Comparison of ENCODE assay signal across 1 cellular context in the genomic region with DNA sequence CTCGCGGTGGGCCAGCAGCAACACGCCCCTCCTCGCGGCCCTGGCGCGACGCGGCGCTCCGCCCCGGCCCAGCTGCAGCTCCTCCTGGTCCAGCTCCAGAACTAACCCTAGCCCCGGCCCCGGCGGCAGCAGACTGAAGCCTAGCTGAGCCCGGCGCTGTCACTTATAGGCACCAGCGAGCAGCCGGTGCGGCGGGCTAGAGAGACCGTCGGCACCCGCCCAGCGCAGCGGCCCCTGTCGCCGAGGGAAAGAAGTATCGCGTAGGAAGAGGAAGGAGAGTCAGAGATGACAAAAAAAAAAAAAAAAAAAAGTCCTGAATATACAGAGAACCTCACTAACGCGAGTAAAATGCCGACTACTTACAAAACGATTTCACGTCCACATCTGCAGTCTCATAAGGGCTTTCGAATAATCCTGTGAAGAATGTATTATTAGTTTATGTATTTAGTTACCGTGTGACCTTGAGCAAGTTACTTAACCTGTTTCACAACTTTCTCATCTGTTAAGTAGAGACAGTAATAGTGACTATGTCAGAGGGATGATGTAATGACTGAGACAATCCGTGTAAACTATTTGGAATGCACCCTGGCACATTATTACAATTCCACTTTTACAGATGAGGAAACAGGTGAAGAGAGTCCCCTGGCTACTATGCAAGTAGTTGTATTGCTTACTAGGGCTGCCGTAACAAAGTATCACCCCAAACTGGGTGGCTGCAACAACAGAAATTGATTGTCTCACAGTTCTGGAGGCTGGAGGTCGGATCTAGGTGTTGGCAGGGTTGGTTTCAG.
A peak's percentile ranks its signal among the peaks of the same experiment; 100 is the strongest.
TF ChIP-seq lines count a peak whose summit lies in the region.

A gene (minus strand): TSS at position 135 of the 791 bp plus-strand sequence. CDS start 791 bp downstream, outside the sequence.

TF ChIP-seq in HEK293, 187 proteins besides CTCF, POLR2A, EP300 and RAD21 (continued from another document and continues in another):
- TF ChIP-seq, protein P1, sequence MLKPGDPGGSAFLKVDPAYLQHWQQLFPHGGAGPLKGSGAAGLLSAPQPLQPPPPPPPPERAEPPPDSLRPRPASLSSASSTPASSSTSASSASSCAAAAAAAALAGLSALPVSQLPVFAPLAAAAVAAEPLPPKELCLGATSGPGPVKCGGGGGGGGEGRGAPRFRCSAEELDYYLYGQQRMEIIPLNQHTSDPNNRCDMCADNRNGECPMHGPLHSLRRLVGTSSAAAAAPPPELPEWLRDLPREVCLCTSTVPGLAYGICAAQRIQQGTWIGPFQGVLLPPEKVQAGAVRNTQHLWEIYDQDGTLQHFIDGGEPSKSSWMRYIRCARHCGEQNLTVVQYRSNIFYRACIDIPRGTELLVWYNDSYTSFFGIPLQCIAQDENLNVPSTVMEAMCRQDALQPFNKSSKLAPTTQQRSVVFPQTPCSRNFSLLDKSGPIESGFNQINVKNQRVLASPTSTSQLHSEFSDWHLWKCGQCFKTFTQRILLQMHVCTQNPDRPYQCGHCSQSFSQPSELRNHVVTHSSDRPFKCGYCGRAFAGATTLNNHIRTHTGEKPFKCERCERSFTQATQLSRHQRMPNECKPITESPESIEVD (tag by site-specific recombination; IDR thresholded peaks at IDR 0.05): no peak
- TF ChIP-seq HOXC10 (CRISPR knock-in tag; IDR thresholded peaks at IDR 0.05) (no peak), SCRT1 (tag by site-specific recombination; IDR thresholded peaks at IDR 0.05; ENCODE audit: borderline replicate concordance) (no peak), ZNF426 (tag by site-specific recombination; IDR thresholded peaks at IDR 0.05) (no peak), ZNF433 (tag by site-specific recombination; IDR thresholded peaks at IDR 0.05; ENCODE audit: low read depth) (no peak), ZFHX2 (tag by site-specific recombination; conservative IDR thresholded peaks at IDR 0.05) (peak; percentile 89), ZNF791 (tag by site-specific recombination; IDR thresholded peaks at IDR 0.05) (no peak), PRDM1 (tag by site-specific recombination; IDR thresholded peaks at IDR 0.05) (peak; percentile 92), SALL2 (tag by site-specific recombination; IDR thresholded peaks at IDR 0.05; ENCODE audit: borderline replicate concordance) (peak; percentile 37; the same call in 1 of the 2 replicates), ZNF404 (tag by site-specific recombination; IDR thresholded peaks at IDR 0.05) (no peak), KLF10 (tag by site-specific recombination; IDR thresholded peaks at IDR 0.05) (peak; percentile 51; the same call in 1 of the 2 replicates), ZEB2 (tag by site-specific recombination; IDR thresholded peaks at IDR 0.05) (peak; percentile 94), ZNF707 (tag by site-specific recombination; IDR thresholded peaks at IDR 0.05) (no peak), ZNF155 (tag by site-specific recombination; IDR thresholded peaks at IDR 0.05) (no peak), ZNF114 (tag by site-specific recombination; IDR thresholded peaks at IDR 0.05) (no peak), ZNF266 (tag by site-specific recombination; IDR thresholded peaks at IDR 0.05; ENCODE audit: low read depth) (no peak), ZNF555 (tag by site-specific recombination; conservative IDR thresholded peaks at IDR 0.05) (no peak), GFI1B (tag by site-specific recombination; IDR thresholded peaks at IDR 0.05) (peak; percentile 39; the same call in 1 of the 2 replicates), ZNF544 (tag by site-specific recombination; IDR thresholded peaks at IDR 0.05) (no peak), ZFP3 (tag by site-specific recombination; IDR thresholded peaks at IDR 0.05; ENCODE audit: low read depth) (no peak), ZNF394 (tag by site-specific recombination; IDR thresholded peaks at IDR 0.05; ENCODE audit: borderline replicate concordance) (peak; percentile 79), ZNF664 (tag by site-specific recombination; IDR thresholded peaks at IDR 0.05) (peak; percentile 44), ZNF610 (tag by site-specific recombination; IDR thresholded peaks at IDR 0.05; ENCODE audit: borderline replicate concordance) (peak; percentile 42; the same call in 1 of the 2 replicates), ZNF596 (tag by site-specific recombination; IDR thresholded peaks at IDR 0.05) (0 out of 2 replicates have a peak, but pooled peaks have one; percentile 47), ZNF624 (tag by site-specific recombination; IDR thresholded peaks at IDR 0.05) (no peak), ZXDB (tag by site-specific recombination; IDR thresholded peaks at IDR 0.05) (peak; percentile 88), ZNF747 (tag by site-specific recombination; IDR thresholded peaks at IDR 0.05) (no peak), ZNF354C (tag by site-specific recombination; IDR thresholded peaks at IDR 0.05; ENCODE audit: borderline replicate concordance, low read depth) (no peak), ZNF366 (tag by site-specific recombination; conservative IDR thresholded peaks at IDR 0.05) (peak; percentile 76), ZBTB20 (tag by site-specific recombination; IDR thresholded peaks at IDR 0.05) (peak; percentile 41; the same call in 1 of the 2 replicates), ZNF132 (tag by site-specific recombination; IDR thresholded peaks at IDR 0.05; ENCODE audit: borderline replicate concordance) (no peak), KLF8 (tag by site-specific recombination; IDR thresholded peaks at IDR 0.05) (peak; percentile 97)
- TF ChIP-seq, protein P2, sequence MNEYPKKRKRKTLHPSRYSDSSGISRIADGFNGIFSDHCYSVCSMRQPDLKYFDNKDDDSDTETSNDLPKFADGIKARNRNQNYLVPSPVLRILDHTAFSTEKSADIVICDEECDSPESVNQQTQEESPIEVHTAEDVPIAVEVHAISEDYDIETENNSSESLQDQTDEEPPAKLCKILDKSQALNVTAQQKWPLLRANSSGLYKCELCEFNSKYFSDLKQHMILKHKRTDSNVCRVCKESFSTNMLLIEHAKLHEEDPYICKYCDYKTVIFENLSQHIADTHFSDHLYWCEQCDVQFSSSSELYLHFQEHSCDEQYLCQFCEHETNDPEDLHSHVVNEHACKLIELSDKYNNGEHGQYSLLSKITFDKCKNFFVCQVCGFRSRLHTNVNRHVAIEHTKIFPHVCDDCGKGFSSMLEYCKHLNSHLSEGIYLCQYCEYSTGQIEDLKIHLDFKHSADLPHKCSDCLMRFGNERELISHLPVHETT (tag by site-specific recombination; IDR thresholded peaks at IDR 0.05): peak; percentile 97
- TF ChIP-seq, protein P3, sequence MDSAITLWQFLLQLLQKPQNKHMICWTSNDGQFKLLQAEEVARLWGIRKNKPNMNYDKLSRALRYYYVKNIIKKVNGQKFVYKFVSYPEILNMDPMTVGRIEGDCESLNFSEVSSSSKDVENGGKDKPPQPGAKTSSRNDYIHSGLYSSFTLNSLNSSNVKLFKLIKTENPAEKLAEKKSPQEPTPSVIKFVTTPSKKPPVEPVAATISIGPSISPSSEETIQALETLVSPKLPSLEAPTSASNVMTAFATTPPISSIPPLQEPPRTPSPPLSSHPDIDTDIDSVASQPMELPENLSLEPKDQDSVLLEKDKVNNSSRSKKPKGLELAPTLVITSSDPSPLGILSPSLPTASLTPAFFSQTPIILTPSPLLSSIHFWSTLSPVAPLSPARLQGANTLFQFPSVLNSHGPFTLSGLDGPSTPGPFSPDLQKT (IDR thresholded peaks at IDR 0.05; ENCODE audit: borderline replicate concordance, low read depth, low read length): no peak
- TF ChIP-seq, protein P4, sequence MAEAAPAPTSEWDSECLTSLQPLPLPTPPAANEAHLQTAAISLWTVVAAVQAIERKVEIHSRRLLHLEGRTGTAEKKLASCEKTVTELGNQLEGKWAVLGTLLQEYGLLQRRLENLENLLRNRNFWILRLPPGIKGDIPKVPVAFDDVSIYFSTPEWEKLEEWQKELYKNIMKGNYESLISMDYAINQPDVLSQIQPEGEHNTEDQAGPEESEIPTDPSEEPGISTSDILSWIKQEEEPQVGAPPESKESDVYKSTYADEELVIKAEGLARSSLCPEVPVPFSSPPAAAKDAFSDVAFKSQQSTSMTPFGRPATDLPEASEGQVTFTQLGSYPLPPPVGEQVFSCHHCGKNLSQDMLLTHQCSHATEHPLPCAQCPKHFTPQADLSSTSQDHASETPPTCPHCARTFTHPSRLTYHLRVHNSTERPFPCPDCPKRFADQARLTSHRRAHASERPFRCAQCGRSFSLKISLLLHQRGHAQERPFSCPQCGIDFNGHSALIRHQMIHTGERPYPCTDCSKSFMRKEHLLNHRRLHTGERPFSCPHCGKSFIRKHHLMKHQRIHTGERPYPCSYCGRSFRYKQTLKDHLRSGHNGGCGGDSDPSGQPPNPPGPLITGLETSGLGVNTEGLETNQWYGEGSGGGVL (tag by site-specific recombination; IDR thresholded peaks at IDR 0.05): 0 out of 2 replicates have a peak, but pooled peaks have one; percentile 10
- TF ChIP-seq, protein P5, sequence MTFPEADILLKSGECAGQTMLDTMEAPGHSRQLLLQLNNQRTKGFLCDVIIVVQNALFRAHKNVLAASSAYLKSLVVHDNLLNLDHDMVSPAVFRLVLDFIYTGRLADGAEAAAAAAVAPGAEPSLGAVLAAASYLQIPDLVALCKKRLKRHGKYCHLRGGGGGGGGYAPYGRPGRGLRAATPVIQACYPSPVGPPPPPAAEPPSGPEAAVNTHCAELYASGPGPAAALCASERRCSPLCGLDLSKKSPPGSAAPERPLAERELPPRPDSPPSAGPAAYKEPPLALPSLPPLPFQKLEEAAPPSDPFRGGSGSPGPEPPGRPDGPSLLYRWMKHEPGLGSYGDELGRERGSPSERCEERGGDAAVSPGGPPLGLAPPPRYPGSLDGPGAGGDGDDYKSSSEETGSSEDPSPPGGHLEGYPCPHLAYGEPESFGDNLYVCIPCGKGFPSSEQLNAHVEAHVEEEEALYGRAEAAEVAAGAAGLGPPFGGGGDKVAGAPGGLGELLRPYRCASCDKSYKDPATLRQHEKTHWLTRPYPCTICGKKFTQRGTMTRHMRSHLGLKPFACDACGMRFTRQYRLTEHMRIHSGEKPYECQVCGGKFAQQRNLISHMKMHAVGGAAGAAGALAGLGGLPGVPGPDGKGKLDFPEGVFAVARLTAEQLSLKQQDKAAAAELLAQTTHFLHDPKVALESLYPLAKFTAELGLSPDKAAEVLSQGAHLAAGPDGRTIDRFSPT (tag by site-specific recombination; IDR thresholded peaks at IDR 0.05): no peak
- TF ChIP-seq, protein P6, sequence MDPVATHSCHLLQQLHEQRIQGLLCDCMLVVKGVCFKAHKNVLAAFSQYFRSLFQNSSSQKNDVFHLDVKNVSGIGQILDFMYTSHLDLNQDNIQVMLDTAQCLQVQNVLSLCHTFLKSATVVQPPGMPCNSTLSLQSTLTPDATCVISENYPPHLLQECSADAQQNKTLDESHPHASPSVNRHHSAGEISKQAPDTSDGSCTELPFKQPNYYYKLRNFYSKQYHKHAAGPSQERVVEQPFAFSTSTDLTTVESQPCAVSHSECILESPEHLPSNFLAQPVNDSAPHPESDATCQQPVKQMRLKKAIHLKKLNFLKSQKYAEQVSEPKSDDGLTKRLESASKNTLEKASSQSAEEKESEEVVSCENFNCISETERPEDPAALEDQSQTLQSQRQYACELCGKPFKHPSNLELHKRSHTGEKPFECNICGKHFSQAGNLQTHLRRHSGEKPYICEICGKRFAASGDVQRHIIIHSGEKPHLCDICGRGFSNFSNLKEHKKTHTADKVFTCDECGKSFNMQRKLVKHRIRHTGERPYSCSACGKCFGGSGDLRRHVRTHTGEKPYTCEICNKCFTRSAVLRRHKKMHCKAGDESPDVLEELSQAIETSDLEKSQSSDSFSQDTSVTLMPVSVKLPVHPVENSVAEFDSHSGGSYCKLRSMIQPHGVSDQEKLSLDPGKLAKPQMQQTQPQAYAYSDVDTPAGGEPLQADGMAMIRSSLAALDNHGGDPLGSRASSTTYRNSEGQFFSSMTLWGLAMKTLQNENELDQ (tag by site-specific recombination; IDR thresholded peaks at IDR 0.05; ENCODE audit: low read depth): no peak
- TF ChIP-seq, protein P7, sequence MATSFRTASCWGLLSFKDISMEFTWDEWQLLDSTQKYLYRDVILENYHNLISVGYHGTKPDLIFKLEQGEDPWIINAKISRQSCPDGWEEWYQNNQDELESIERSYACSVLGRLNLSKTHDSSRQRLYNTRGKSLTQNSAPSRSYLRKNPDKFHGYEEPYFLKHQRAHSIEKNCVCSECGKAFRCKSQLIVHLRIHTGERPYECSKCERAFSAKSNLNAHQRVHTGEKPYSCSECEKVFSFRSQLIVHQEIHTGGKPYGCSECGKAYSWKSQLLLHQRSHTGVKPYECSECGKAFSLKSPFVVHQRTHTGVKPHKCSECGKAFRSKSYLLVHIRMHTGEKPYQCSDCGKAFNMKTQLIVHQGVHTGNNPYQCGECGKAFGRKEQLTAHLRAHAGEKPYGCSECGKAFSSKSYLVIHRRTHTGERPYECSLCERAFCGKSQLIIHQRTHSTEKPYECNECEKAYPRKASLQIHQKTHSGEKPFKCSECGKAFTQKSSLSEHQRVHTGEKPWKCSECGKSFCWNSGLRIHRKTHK (tag by site-specific recombination; IDR thresholded peaks at IDR 0.05): no peak
- TF ChIP-seq, protein P8, sequence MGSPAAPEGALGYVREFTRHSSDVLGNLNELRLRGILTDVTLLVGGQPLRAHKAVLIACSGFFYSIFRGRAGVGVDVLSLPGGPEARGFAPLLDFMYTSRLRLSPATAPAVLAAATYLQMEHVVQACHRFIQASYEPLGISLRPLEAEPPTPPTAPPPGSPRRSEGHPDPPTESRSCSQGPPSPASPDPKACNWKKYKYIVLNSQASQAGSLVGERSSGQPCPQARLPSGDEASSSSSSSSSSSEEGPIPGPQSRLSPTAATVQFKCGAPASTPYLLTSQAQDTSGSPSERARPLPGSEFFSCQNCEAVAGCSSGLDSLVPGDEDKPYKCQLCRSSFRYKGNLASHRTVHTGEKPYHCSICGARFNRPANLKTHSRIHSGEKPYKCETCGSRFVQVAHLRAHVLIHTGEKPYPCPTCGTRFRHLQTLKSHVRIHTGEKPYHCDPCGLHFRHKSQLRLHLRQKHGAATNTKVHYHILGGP (tag by site-specific recombination; IDR thresholded peaks at IDR 0.05): peak; percentile 62; the same call in 1 of the 2 replicates
- TF ChIP-seq, protein P9, sequence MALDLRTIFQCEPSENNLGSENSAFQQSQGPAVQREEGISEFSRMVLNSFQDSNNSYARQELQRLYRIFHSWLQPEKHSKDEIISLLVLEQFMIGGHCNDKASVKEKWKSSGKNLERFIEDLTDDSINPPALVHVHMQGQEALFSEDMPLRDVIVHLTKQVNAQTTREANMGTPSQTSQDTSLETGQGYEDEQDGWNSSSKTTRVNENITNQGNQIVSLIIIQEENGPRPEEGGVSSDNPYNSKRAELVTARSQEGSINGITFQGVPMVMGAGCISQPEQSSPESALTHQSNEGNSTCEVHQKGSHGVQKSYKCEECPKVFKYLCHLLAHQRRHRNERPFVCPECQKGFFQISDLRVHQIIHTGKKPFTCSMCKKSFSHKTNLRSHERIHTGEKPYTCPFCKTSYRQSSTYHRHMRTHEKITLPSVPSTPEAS (tag by site-specific recombination; IDR thresholded peaks at IDR 0.05): no peak; the same call in 1 of the 2 replicates
- TF ChIP-seq, protein P10, sequence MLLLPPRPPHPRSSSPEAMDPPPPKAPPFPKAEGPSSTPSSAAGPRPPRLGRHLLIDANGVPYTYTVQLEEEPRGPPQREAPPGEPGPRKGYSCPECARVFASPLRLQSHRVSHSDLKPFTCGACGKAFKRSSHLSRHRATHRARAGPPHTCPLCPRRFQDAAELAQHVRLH (tag by site-specific recombination; IDR thresholded peaks at IDR 0.05): peak; percentile 66; the same call in 1 of the 2 replicates
- TF ChIP-seq, protein P11, sequence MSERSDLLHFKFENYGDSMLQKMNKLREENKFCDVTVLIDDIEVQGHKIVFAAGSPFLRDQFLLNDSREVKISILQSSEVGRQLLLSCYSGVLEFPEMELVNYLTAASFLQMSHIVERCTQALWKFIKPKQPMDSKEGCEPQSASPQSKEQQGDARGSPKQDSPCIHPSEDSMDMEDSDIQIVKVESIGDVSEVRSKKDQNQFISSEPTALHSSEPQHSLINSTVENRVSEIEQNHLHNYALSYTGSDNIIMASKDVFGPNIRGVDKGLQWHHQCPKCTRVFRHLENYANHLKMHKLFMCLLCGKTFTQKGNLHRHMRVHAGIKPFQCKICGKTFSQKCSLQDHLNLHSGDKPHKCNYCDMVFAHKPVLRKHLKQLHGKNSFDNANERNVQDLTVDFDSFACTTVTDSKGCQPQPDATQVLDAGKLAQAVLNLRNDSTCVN (tag by site-specific recombination; optimal IDR thresholded peaks at IDR 0.05): peak; percentile 45
